ENCODE assay signal across 8 cellular contexts in the genomic region with DNA sequence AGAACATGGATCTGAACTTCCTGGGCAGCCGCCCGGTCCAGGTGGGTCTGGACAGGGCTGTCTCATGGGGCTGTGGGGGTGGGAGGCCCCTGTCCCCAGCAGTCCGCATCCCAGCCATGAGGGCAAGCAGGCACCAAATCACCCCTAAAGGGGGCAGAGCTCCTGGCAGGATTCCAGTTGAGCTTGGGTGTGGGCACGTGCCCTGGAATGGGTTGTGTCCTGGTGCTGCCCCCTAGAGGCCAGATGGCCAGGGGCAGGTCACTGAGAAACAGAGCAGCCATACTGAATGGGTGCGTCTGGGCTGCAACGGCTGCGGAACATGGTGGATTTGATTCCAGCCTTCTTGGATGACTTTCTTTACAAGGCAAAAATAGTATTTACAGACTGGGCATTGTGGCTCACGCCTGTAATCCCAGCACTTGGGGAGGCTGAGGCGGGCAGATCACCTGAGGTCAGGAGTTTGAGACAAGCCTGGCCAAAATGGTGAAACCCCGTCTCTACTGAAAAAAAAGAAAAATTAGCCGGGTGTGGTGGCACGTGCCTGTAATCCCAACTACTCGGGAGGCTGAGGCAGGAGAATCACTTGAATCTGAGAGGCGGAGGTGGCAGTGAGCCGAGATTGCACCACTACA. TPM values are rescaled to one million over a fixed set of nuclear protein-coding genes. Genes with fewer than 3 reads are reported as not detected.
DNase-seq lines count a peak whose midpoint lies in the region; TF ChIP-seq lines count a peak whose summit lies in the region.
"Not testable (repeated sequence)": the region's sequence is repeated elsewhere in the genome, so short reads cannot be mapped to it uniquely, and the experiment has no call there.

No MANE protein-coding gene starts in this region.

- H3K27ac ChIP-seq in SJCRH30 = not testable (repeated sequence)

- H3K27me3 ChIP-seq in SJCRH30 = not testable (repeated sequence)

- DNase-seq in 8988T = peak; percentile 79
- not testable (repeated sequence) for DNase-seq in GM12864 (ENCODE audit: low read depth)
- DNase-seq in MV-4-11 (lab: John Stamatoyannopoulos, UW) = peak; percentile 64
- peak; percentile 74 to 82 for DNase-seq in SJCRH30
- DNase-seq in activated CD8-positive, alpha-beta memory T cell treated with anti-CD3 and anti-CD28 coated beads, Interleukin-2, amount 50 U/mL, for 4 hours = peak; percentile 74
- peak; percentile 31 to 62 for DNase-seq in dermis microvascular lymphatic vessel endothelial cell (ENCODE audit: low read depth in 2 of 2)
- peak; percentile 19 for DNase-seq in kidney glomerular epithelial cell (lab: John Stamatoyannopoulos, UW)
- DNase-seq in stimulated activated CD4-positive, alpha-beta T cell treated with anti-CD3 and anti-CD28 coated beads, Interleukin-1b, Interleukin-23, amount 100 ng/mL, for 1 hour (ENCODE audit: low read depth in 2 of 2) = peak; percentile 39 to 56

- not testable (repeated sequence) for H3K36me3 ChIP-seq in SJCRH30

- peak; percentile 88 for TF ChIP-seq CTCF in GM12864 (IDR thresholded peaks at IDR 0.05; ENCODE audit: low read depth, low read length, missing control alignments)

- H3K4me1 ChIP-seq in SJCRH30 = not testable (repeated sequence)

- H3K4me3 ChIP-seq in GM12864 (ENCODE audit: low read depth, low read length); SJCRH30: not testable (repeated sequence)

- not testable (repeated sequence) for H3K9me3 ChIP-seq in SJCRH30 (replicated peaks)

RNA-seq across cellular contexts. Expression of a gene that starts 25.9 kb away (rescaled TPM):
- 11.6 and 13.8 TPM in 2 replicates for total RNA-seq in SJCRH30 (2014; rRNA removed; shearing (Covaris generic))
- total RNA-seq in dermis microvascular lymphatic vessel endothelial cell = 14.2 and 22.6 TPM in 2 replicates

RNA-seq across cellular contexts. Expression of a gene that starts 35.9 kb away (rescaled TPM):
- 5.5 and 8.7 TPM in 2 replicates for total RNA-seq in SJCRH30 (2014; rRNA removed; shearing (Covaris generic))
- 3.1 and 5.4 TPM in 2 replicates for total RNA-seq in dermis microvascular lymphatic vessel endothelial cell

RNA-seq across cellular contexts. Expression of a gene that starts 42.8 kb away (rescaled TPM):
- 22.3 and 23.6 TPM in 2 replicates for total RNA-seq in SJCRH30 (2014; rRNA removed; shearing (Covaris generic))
- 24.1 and 33.3 TPM in 2 replicates for total RNA-seq in dermis microvascular lymphatic vessel endothelial cell
